ENCODE assay signal across 19 cellular contexts in genomic region chr22:28381427-28382167, GRCh38.
DNase-seq lines count a peak whose midpoint lies in the region; ATAC-seq, FAIRE-seq and TF ChIP-seq lines count a peak whose summit lies in the region.
"Had no signal": no experiment of that assay in that cellular context is flagged by ENCODE, and none has a peak within 500 bp of the region (broad histone marks: within the 10 kb centered on the region; RNA-seq: fewer than 3 reads in every experiment).

No MANE protein-coding gene starts in this region.

- H3K9me3 ChIP-seq in lower lobe of right lung, result no peaks in the 10 kb centered on the region
- H3K9me3 ChIP-seq: adrenal gland, gastroesophageal sphincter, sigmoid colon had no signal

- no peak overlapping the region for H3K27ac ChIP-seq in lower lobe of right lung
- H3K27ac ChIP-seq: adrenal gland, gastroesophageal sphincter, parathyroid adenoma, sigmoid colon had no signal

- in situ Hi-C loops in ACHN (cut with HindIII; ENCODE audit: low pct_ligation_motif_present, low pct_unique_long_range_greater_than_20kb, low sequenced_read_pairs), result no loop called here

- peak; percentile 83 for ATAC-seq in SK-N-SH treated with all-trans-retinoic acid at 6 μM for 48 hours
- no peak for ATAC-seq in lower lobe of right lung
- ATAC-seq: activated CD8-positive, alpha-beta T cell treated with anti-CD3 and anti-CD28 coated beads, Interleukin-2, amount 10 ng/mL, durations not matched to agents 7 days and 5 days; gastroesophageal sphincter had no signal

- FAIRE-seq in urothelium cell line (lab: Jason Lieb, UNC), result peak; percentile 65
- FAIRE-seq: colon had no signal

- no peaks in the 10 kb centered on the region for H3K4me1 ChIP-seq in lower lobe of right lung
- H3K4me1 ChIP-seq: parathyroid adenoma had no signal

- intact Hi-C loops in lower lobe of right lung (cut with DNase I), result no loop called here

- no peak for TF ChIP-seq CTCF in lower lobe of right lung (IDR thresholded peaks at IDR 0.05)

- H3K4me3 ChIP-seq in lower lobe of right lung, result no peak overlapping the region
- H3K4me3 ChIP-seq: adrenal gland, gastroesophageal sphincter, sigmoid colon had no signal

- H3K27me3 ChIP-seq in lower lobe of right lung (ENCODE audit: low read depth), result no peaks in the 10 kb centered on the region
- H3K27me3 ChIP-seq: adrenal gland, gastroesophageal sphincter, sigmoid colon had no signal

- H3K36me3 ChIP-seq in lower lobe of right lung, result no peaks in the 10 kb centered on the region
- H3K36me3 ChIP-seq: adrenal gland, gastroesophageal sphincter, sigmoid colon had no signal

- DNase-seq in H4 (ENCODE audit: low spot score) (peak; percentile 3), globus pallidus (ENCODE audit: low spot score) (peak; percentile 17), urothelium cell line (ENCODE audit: low spot score) (no peak), lower lobe of right lung (no peak), ACHN (no peak)
- DNase-seq in stimulated activated CD4-positive, alpha-beta T cell treated with anti-CD3 and anti-CD28 coated beads, Interleukin-2, amount 100 ng/mL, for 24 hours, result no peak
- DNase-seq: activated CD4-positive, CD25-positive, alpha-beta regulatory T cell; activated CD8-positive, alpha-beta T cell treated with anti-CD3 and anti-CD28 coated beads, Interleukin-2, amount 10 ng/mL, durations not matched to agents 7 days and 5 days; adrenal gland; CD4-positive, alpha-beta memory T cell; NCI-H1436; NCI-H510A; SHP77 treated with DMSO at 0.1 percent for 48 hours; sigmoid colon; stimulated activated CD4-positive, alpha-beta T cell treated with anti-CD3 and anti-CD28 coated beads, Interleukin-4, amount 100 ng/mL, for 24 hours had no signal

TF ChIP-seq in SK-N-SH treated with all-trans-retinoic acid at 6 μM for 48 hours, 23 proteins besides CTCF, POLR2A, EP300 and RAD21:
- TF ChIP-seq SNAI2 (CRISPR knock-in tag; IDR thresholded peaks at IDR 0.05) (no peak), ZNF70 (CRISPR knock-in tag; IDR thresholded peaks at IDR 0.05) (no peak), TSHZ2 (CRISPR knock-in tag; IDR thresholded peaks at IDR 0.05) (peak; percentile 66; the same call in 1 of the 2 replicates), TCF4 (CRISPR knock-in tag; IDR thresholded peaks at IDR 0.05; ENCODE audit: borderline replicate concordance) (peak; percentile 39), ISL1 (CRISPR knock-in tag; IDR thresholded peaks at IDR 0.05) (peak; percentile 74), POU6F1 (CRISPR knock-in tag; IDR thresholded peaks at IDR 0.05; ENCODE audit: borderline replicate concordance, low read depth) (no peak), CSRNP3 (CRISPR knock-in tag; IDR thresholded peaks at IDR 0.05) (0 out of 2 replicates have a peak, but pooled peaks have one; percentile 26)

Comparison
In these comparisons a context has a peak if more than half of its experiments do, and no peak if none do; other contexts are left out.
1. DNase-seq: peak in H4 (single experiment) and globus pallidus (single experiment); none in urothelium cell line (single experiment), stimulated activated CD4-positive, alpha-beta T cell treated with anti-CD3 and anti-CD28 coated beads, Interleukin-2, amount 100 ng/mL, for 24 hours (0 of 2), lower lobe of right lung (single experiment) and ACHN (single experiment).